In genomic region chr9:35728041-35728971, GRCh38 we compare ENCODE assay signal across 8 cellular contexts. TPM values are rescaled to one million over a fixed set of nuclear protein-coding genes. Genes with fewer than 3 reads are reported as not detected.
DNase-seq lines count a peak whose midpoint lies in the region; ATAC-seq and TF ChIP-seq lines count a peak whose summit lies in the region.

No MANE protein-coding gene starts in this region.

- intact Hi-C loops in right cardiac atrium (cut with DNase I), result loop anchor here in 2 of 4 donors (2.0 to 10.0 kb wide), 3 partner anchors 34 to 64 kb away; partner anchors contain the start of gene ARHGEF39 (in 1 of the 2)
- intact Hi-C loops in sciatic nerve (cut with DNase I), result no loop called here

- H3K36me3 Mint-ChIP-seq in activated naive CD8-positive, alpha-beta T cell treated with anti-CD3 and anti-CD28 coated beads, Interleukin-2, amount 10 ng/mL, durations not matched to agents 7 days and 5 days, result peaks cover 20% of the 10 kb centered on the region

- peaks cover 14% of the 10 kb centered on the region for H3K4me1 Mint-ChIP-seq in activated naive CD8-positive, alpha-beta T cell treated with anti-CD3 and anti-CD28 coated beads, Interleukin-2, amount 10 ng/mL, durations not matched to agents 7 days and 5 days

- peak; percentile 67 for DNase-seq in activated naive CD8-positive, alpha-beta T cell treated with anti-CD3 and anti-CD28 coated beads, Interleukin-2, amount 10 ng/mL, durations not matched to agents 7 days and 5 days
- DNase-seq in right cardiac atrium (peak; percentile 78 to 90 (median 89)), sciatic nerve (ENCODE audit: low spot score) (peak; percentile 81), NCI-H748 (lab: John Stamatoyannopoulos, UW; ENCODE audit: unreplicated experiment) (no peak)

- H3K4me1 ChIP-seq in ES-I3 (ENCODE audit: insufficient read depth, low read length) (peaks cover 40% of the 10 kb centered on the region), right cardiac atrium (ENCODE audit: control insufficient read depth, insufficient read depth, low read length) (peaks cover 23% of the 10 kb centered on the region)

- H3K9me3 ChIP-seq in ES-I3 (ENCODE audit: control insufficient read depth, insufficient read depth, low read length), result no peaks in the 10 kb centered on the region
- no peaks in the 10 kb centered on the region for H3K9me3 ChIP-seq in right cardiac atrium (ENCODE audit: control insufficient read depth, low read length)

- H3K9me3 Mint-ChIP-seq in activated naive CD8-positive, alpha-beta T cell treated with anti-CD3 and anti-CD28 coated beads, Interleukin-2, amount 10 ng/mL, durations not matched to agents 7 days and 5 days, result no peaks in the 10 kb centered on the region

- H3K27ac ChIP-seq in right cardiac atrium (ENCODE audit: low read length), result peak overlapping the region; percentile 96

- ATAC-seq in activated naive CD8-positive, alpha-beta T cell treated with anti-CD3 and anti-CD28 coated beads, Interleukin-2, amount 10 ng/mL, durations not matched to agents 7 days and 5 days (ENCODE audit: low read depth), result no peak
- ATAC-seq in right cardiac atrium (peak; percentile 40 to 48), sciatic nerve (no peak), HG03520 (IDR thresholded peaks at IDR 0.05; ENCODE audit: unreplicated experiment) (no peak), GM19455 (IDR thresholded peaks at IDR 0.05; ENCODE audit: unreplicated experiment) (no peak)

- TF ChIP-seq EP300 in Ishikawa (IDR thresholded peaks at IDR 0.05; ENCODE audit: borderline replicate concordance), result peak; percentile 74

- no peak overlapping the region for H3K27ac Mint-ChIP-seq in activated naive CD8-positive, alpha-beta T cell treated with anti-CD3 and anti-CD28 coated beads, Interleukin-2, amount 10 ng/mL, durations not matched to agents 7 days and 5 days

- POLR2A ChIA-PET in activated naive CD8-positive, alpha-beta T cell treated with anti-CD3 and anti-CD28 coated beads, Interleukin-2, amount 10 ng/mL, durations not matched to agents 7 days and 5 days (lab: Charles Lee), result interaction anchor here (0.6 to 2.6 kb wide), 22 partner anchors 12 to 124 kb away, joined by 3 to 20 read pairs (median 4); partner anchors contain the start of genes ARHGEF39, CCDC107, GBA2 and RGP1

- peak overlapping the region; percentile 36 for H3K4me3 ChIP-seq in right cardiac atrium (ENCODE audit: low read length)

- 1% methylated on average over 10 of the region's 10 CpGs for WGBS in right cardiac atrium

- H3K9ac ChIP-seq in ES-I3 (ENCODE audit: low read depth, low read length), result peak overlapping the region; percentile 42; the same call in 1 of the 2 replicates

- H3K4me3 Mint-ChIP-seq in activated naive CD8-positive, alpha-beta T cell treated with anti-CD3 and anti-CD28 coated beads, Interleukin-2, amount 10 ng/mL, durations not matched to agents 7 days and 5 days, result no peak overlapping the region

- no peaks in the 10 kb centered on the region for H3K27me3 ChIP-seq in right cardiac atrium (ENCODE audit: control insufficient read depth, insufficient read depth)

- H3K27me3 Mint-ChIP-seq in activated naive CD8-positive, alpha-beta T cell treated with anti-CD3 and anti-CD28 coated beads, Interleukin-2, amount 10 ng/mL, durations not matched to agents 7 days and 5 days, result no peaks in the 10 kb centered on the region

- peaks cover 11% of the 10 kb centered on the region; the same call in 1 of the 2 replicates for H3K36me3 ChIP-seq in ES-I3 (ENCODE audit: insufficient read depth, low read length)

- TF ChIP-seq RAD21 in Ishikawa (IDR thresholded peaks at IDR 0.05; ENCODE audit: low read depth), result no peak

TF ChIP-seq in Ishikawa, 13 proteins besides CTCF, POLR2A, EP300 and RAD21:
- TF ChIP-seq CEBPB (IDR thresholded peaks at IDR 0.05), result peak; percentile 96
- TF ChIP-seq MAX (IDR thresholded peaks at IDR 0.05), result 0 out of 2 replicates have a peak, but pooled peaks have one; percentile 27
- peak; percentile 95 for TF ChIP-seq TEAD4 (IDR thresholded peaks at IDR 0.05)
- TF ChIP-seq ZBTB7A (IDR thresholded peaks at IDR 0.05; ENCODE audit: low read depth), result no peak
- peak; percentile 24; the same call in 1 of the 2 replicates for TF ChIP-seq YY1 (IDR thresholded peaks at IDR 0.05; ENCODE audit: low read depth)
- TF ChIP-seq NFIC (IDR thresholded peaks at IDR 0.05), result 0 out of 2 replicates have a peak, but pooled peaks have one; percentile 14
- TF ChIP-seq FOXM1 (IDR thresholded peaks at IDR 0.05; ENCODE audit: borderline replicate concordance, low read depth), result no peak
- TF ChIP-seq TAF1 (IDR thresholded peaks at IDR 0.05; ENCODE audit: low read depth), result peak; percentile 40; the same call in 1 of the 2 replicates
- no peak for TF ChIP-seq EGR1 (IDR thresholded peaks at IDR 0.05)
- no peak for TF ChIP-seq USF1 (IDR thresholded peaks at IDR 0.05)
- TF ChIP-seq, protein P1, sequence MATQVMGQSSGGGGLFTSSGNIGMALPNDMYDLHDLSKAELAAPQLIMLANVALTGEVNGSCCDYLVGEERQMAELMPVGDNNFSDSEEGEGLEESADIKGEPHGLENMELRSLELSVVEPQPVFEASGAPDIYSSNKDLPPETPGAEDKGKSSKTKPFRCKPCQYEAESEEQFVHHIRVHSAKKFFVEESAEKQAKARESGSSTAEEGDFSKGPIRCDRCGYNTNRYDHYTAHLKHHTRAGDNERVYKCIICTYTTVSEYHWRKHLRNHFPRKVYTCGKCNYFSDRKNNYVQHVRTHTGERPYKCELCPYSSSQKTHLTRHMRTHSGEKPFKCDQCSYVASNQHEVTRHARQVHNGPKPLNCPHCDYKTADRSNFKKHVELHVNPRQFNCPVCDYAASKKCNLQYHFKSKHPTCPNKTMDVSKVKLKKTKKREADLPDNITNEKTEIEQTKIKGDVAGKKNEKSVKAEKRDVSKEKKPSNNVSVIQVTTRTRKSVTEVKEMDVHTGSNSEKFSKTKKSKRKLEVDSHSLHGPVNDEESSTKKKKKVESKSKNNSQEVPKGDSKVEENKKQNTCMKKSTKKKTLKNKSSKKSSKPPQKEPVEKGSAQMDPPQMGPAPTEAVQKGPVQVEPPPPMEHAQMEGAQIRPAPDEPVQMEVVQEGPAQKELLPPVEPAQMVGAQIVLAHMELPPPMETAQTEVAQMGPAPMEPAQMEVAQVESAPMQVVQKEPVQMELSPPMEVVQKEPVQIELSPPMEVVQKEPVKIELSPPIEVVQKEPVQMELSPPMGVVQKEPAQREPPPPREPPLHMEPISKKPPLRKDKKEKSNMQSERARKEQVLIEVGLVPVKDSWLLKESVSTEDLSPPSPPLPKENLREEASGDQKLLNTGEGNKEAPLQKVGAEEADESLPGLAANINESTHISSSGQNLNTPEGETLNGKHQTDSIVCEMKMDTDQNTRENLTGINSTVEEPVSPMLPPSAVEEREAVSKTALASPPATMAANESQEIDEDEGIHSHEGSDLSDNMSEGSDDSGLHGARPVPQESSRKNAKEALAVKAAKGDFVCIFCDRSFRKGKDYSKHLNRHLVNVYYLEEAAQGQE (IDR thresholded peaks at IDR 0.05; ENCODE audit: low read depth), result no peak
- peak; percentile 68 for TF ChIP-seq TCF12 (IDR thresholded peaks at IDR 0.05; ENCODE audit: low read depth)
- no peak for TF ChIP-seq CREB1 (IDR thresholded peaks at IDR 0.05; ENCODE audit: low read depth)

RNA-seq across cellular contexts. Expression of gene TLN1, which starts 3.7 kb away (rescaled TPM):
- 100 to 1,000 TPM; 381 to 388 TPM for total RNA-seq in activated naive CD8-positive, alpha-beta T cell treated with anti-CD3 and anti-CD28 coated beads, Interleukin-2, amount 10 ng/mL, durations not matched to agents 7 days and 5 days
- 100 to 1,000 TPM; 263 to 375 (median 298) TPM for total RNA-seq in right cardiac atrium
- polyA plus RNA-seq in right cardiac atrium, result 171 TPM
- 411 TPM for total RNA-seq in sciatic nerve

RNA-seq across cellular contexts. Expression of gene CREB3, which starts 4.2 kb away (rescaled TPM):
- total RNA-seq in activated naive CD8-positive, alpha-beta T cell treated with anti-CD3 and anti-CD28 coated beads, Interleukin-2, amount 10 ng/mL, durations not matched to agents 7 days and 5 days, result 10 to 100 TPM; 21.1 to 24.1 TPM
- total RNA-seq in right cardiac atrium (10 to 100 TPM; 24.5 to 35.4 (median 25.7) TPM), sciatic nerve (28.8 TPM)
- 29.6 TPM for polyA plus RNA-seq in right cardiac atrium

RNA-seq across cellular contexts. Expression of gene GBA2, which starts 20.7 kb away (rescaled TPM):
- total RNA-seq in activated naive CD8-positive, alpha-beta T cell treated with anti-CD3 and anti-CD28 coated beads, Interleukin-2, amount 10 ng/mL, durations not matched to agents 7 days and 5 days, result 10 to 100 TPM; 60.1 to 62.2 TPM
- total RNA-seq in right cardiac atrium, result 100 to 1,000 TPM in 2 of 4 donors, 10 to 100 TPM in 2; 93.7 to 117 (median 102) TPM
- polyA plus RNA-seq in right cardiac atrium, result 70.3 TPM
- 67.5 TPM for total RNA-seq in sciatic nerve

RNA-seq across cellular contexts. Expression of gene RGP1, which starts 20.8 kb away (rescaled TPM):
- total RNA-seq in activated naive CD8-positive, alpha-beta T cell treated with anti-CD3 and anti-CD28 coated beads, Interleukin-2, amount 10 ng/mL, durations not matched to agents 7 days and 5 days, result 10 to 100 TPM; 26.9 to 29.1 TPM
- total RNA-seq in right cardiac atrium (10 to 100 TPM; 25.7 to 35.0 (median 30.4) TPM), sciatic nerve (28.9 TPM)
- 17.7 TPM for polyA plus RNA-seq in right cardiac atrium

RNA-seq across cellular contexts. Expression of gene MSMP, which starts 25.8 kb away (rescaled TPM):
- total RNA-seq in activated naive CD8-positive, alpha-beta T cell treated with anti-CD3 and anti-CD28 coated beads, Interleukin-2, amount 10 ng/mL, durations not matched to agents 7 days and 5 days, result not detected
- not detected for total RNA-seq in right cardiac atrium
- 0.27 TPM for polyA plus RNA-seq in right cardiac atrium
- not detected for total RNA-seq in sciatic nerve

Comparison
In these comparisons a context has a peak if more than half of its experiments do, and no peak if none do; other contexts are left out.
1. ATAC-seq: peak in right cardiac atrium (2 of 2); none in activated naive CD8-positive, alpha-beta T cell treated with anti-CD3 and anti-CD28 coated beads, Interleukin-2, amount 10 ng/mL, durations not matched to agents 7 days and 5 days (single experiment), sciatic nerve (single experiment), HG03520 (single experiment) and GM19455 (single experiment).